28 cellular contexts compared by ENCODE assay signal in the genomic region with DNA sequence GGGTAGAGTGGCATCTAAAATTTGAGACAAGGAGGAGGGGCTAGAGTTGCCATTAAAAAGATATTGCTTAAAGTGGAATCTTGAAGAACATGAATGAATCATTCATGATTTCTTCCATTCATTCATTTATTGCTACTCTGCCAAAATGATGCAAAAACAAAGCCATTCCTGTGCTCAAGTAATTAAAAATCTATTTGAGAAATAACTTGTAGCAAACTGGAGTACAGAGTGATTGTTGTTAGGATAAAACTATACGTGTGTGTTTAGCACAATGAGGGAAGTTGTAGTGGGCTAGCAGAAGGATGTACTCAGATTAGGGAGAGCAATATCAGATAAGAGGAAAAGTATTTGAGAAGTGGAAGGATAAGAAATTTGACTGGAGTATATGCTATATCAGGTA. TPM values are rescaled to one million over a fixed set of nuclear protein-coding genes. Genes with fewer than 3 reads are reported as not detected.
DNase-seq lines count a peak whose midpoint lies in the region; ATAC-seq, FAIRE-seq and TF ChIP-seq lines count a peak whose summit lies in the region.
"Had no signal": no experiment of that assay in that cellular context is flagged by ENCODE, and none has a peak within 500 bp of the region (broad histone marks: within the 10 kb centered on the region; RNA-seq: fewer than 3 reads in every experiment).

No MANE protein-coding gene starts in this region.

- H3K27me3 ChIP-seq in Caco-2 (replicated peaks; ENCODE audit: control insufficient read depth, insufficient read depth, low read length): no peaks in the 10 kb centered on the region
- H3K27me3 ChIP-seq: BE2C, BLaER1 had no signal

- intact Hi-C loops in Caco-2 (cut with micrococcal nuclease; ENCODE audit: unreplicated experiment): no loop called here

- H3K4me3 ChIP-seq in Caco-2 (ENCODE audit: low read depth, low read length): no peak overlapping the region
- H3K4me3 ChIP-seq: BLaER1, GM12878 had no signal

- no peak for TF ChIP-seq POLR2A in H54 (IDR thresholded peaks at IDR 0.05; ENCODE audit: low read depth, low read length)

- H3K27ac Mint-ChIP-seq in neural crest cell (ENCODE audit: unreplicated experiment) (peak overlapping the region; percentile 54), Caco-2 (ENCODE audit: unreplicated experiment) (no peak overlapping the region)
- H3K27ac Mint-ChIP-seq: CD14-positive monocyte; CD4-positive, alpha-beta memory T cell; CD4-positive, CD25-positive, alpha-beta regulatory T cell; CD8-positive, alpha-beta memory T cell had no signal

- no peaks in the 10 kb centered on the region for H3K27me3 Mint-ChIP-seq in neural crest cell (ENCODE audit: low read depth)
- H3K27me3 Mint-ChIP-seq in Caco-2 (ENCODE audit: insufficient read depth, unreplicated experiment): no peaks in the 10 kb centered on the region

- no peaks in the 10 kb centered on the region for H3K4me1 Mint-ChIP-seq in neural crest cell
- H3K4me1 Mint-ChIP-seq in Caco-2 (ENCODE audit: low read depth, unreplicated experiment): peaks cover 7% of the 10 kb centered on the region
- H3K4me1 Mint-ChIP-seq: CD14-positive monocyte; CD4-positive, alpha-beta memory T cell; CD4-positive, CD25-positive, alpha-beta regulatory T cell; CD8-positive, alpha-beta memory T cell had no signal

- H3K9me3 ChIP-seq in Caco-2: no peaks in the 10 kb centered on the region
- H3K9me3 ChIP-seq: BE2C, BLaER1 had no signal

- in situ Hi-C loops in SK-MEL-5 (cut with HindIII; ENCODE audit: low pct_unique_long_range_greater_than_20kb, low sequenced_read_pairs): no loop called here

- TF ChIP-seq CTCF in neural crest cell (conservative IDR thresholded peaks at IDR 0.05) (no peak), Caco-2 (IDR thresholded peaks at IDR 0.05; ENCODE audit: insufficient read depth in 1 of 2, low read depth in 1 of 2, low read length in 1 of 2, severe bottlenecking in 1 of 2, unreplicated experiment in 1 of 2) (no peak), omental fat pad (IDR thresholded peaks at IDR 0.05) (no peak)

- DNase-seq in COLO829 (ENCODE audit: low spot score): peak; percentile 80
- no peak for DNase-seq in H54 (ENCODE audit: insufficient read length, low spot score)
- peak; percentile 52 for DNase-seq in SK-MEL-5 (ENCODE audit: low read depth, low spot score)
- no peak for DNase-seq in neural crest cell (ENCODE audit: low read depth, low spot score)
- DNase-seq in NOMO-1 treated with DMSO at 0.1 percent for 48 hours (lab: John Stamatoyannopoulos, UW; ENCODE audit: unreplicated experiment): no peak
- DNase-seq in Caco-2: no peak
- DNase-seq in superior temporal gyrus (ENCODE audit: extremely low spot score): no peak
- no peak for DNase-seq in omental fat pad (ENCODE audit: low spot score)
- DNase-seq: 8988T; ACHN; BE2C; C1 segment of cervical spinal cord; CD4-positive, alpha-beta memory T cell; CD4-positive, CD25-positive, alpha-beta regulatory T cell; CD8-positive, alpha-beta memory T cell; DMS 273 treated with DMSO at 0.1 percent for 48 hours; DMS153; DMS79; DND-41; EL; GDM1 had no signal

- H3K36me3 Mint-ChIP-seq in neural crest cell (ENCODE audit: low read depth): no peaks in the 10 kb centered on the region
- no peaks in the 10 kb centered on the region for H3K36me3 Mint-ChIP-seq in Caco-2 (ENCODE audit: insufficient read depth, unreplicated experiment)
- H3K36me3 Mint-ChIP-seq: CD14-positive monocyte; CD4-positive, alpha-beta memory T cell; CD4-positive, CD25-positive, alpha-beta regulatory T cell; CD8-positive, alpha-beta memory T cell had no signal

- FAIRE-seq in H54 (lab: Jason Lieb, UNC): peak; percentile 71
- FAIRE-seq: A204.1, GM12878, GM12892, GM18507 had no signal

- CTCF ChIA-PET in Caco-2 (lab: Charles Lee): no interaction called here

- H3K9me3 Mint-ChIP-seq in neural crest cell (no peaks in the 10 kb centered on the region), Caco-2 (ENCODE audit: unreplicated experiment) (no peaks in the 10 kb centered on the region)
- H3K9me3 Mint-ChIP-seq: CD4-positive, alpha-beta memory T cell; CD8-positive, alpha-beta memory T cell had no signal

- H3K36me3 ChIP-seq in Caco-2 (ENCODE audit: control insufficient read depth, insufficient read depth, low read length): no peaks in the 10 kb centered on the region
- H3K36me3 ChIP-seq: BE2C, BLaER1 had no signal

- H3K4me3 Mint-ChIP-seq in neural crest cell: no peak overlapping the region
- H3K4me3 Mint-ChIP-seq in Caco-2 (ENCODE audit: unreplicated experiment): no peak overlapping the region
- H3K4me3 Mint-ChIP-seq: CD14-positive monocyte; CD4-positive, alpha-beta memory T cell; CD4-positive, CD25-positive, alpha-beta regulatory T cell; CD8-positive, alpha-beta memory T cell had no signal

- peaks cover 17% of the 10 kb centered on the region for H3K4me1 ChIP-seq in Caco-2
- H3K4me1 ChIP-seq: BE2C, BLaER1 had no signal

- POLR2A ChIA-PET in Caco-2 (lab: Charles Lee): no interaction called here

- ATAC-seq in omental fat pad (ENCODE audit: low FRiP score): no peak
- ATAC-seq: GM12878 had no signal

- no TSS peak for BruUV-seq in Caco-2 (replicated peaks; lab: Mats Ljungman, UMichigan)

RNA-seq across cellular contexts. Expression of gene CLDN1, which starts 11.7 kb away (rescaled TPM):
- 42.9 and 44.3 TPM in 2 replicates for total RNA-seq in SK-MEL-5 (2014; rRNA removed; shearing (Covaris generic))
- polyA plus RNA-seq in SK-MEL-5 (2015; cell fraction: cytosol; rRNA removed): 39.4 and 54.0 TPM in 2 replicates
- 42.0 and 47.8 TPM in 2 replicates for polyA plus RNA-seq in SK-MEL-5 (2015; cell fraction: nucleus; rRNA removed)
- total RNA-seq in neural crest cell (0.14 and 0.39 TPM in 2 replicates), Caco-2 (2022) (38.9 and 39.3 TPM in 2 replicates), omental fat pad (100 to 1,000 TPM in 1 of 4 donors, 10 to 100 TPM in 2, 1 to 10 TPM in 1; 2.7 to 184 (median 58.3) TPM)
- total RNA-seq: CD4-positive, alpha-beta memory T cell; G401 had no signal
- polyA plus RNA-seq: CD14-positive monocyte; CD4-positive, alpha-beta memory T cell; CD8-positive, alpha-beta memory T cell had no signal

RNA-seq across cellular contexts. Expression of gene CLDN16, which starts 54.0 kb away (rescaled TPM):
- total RNA-seq in SK-MEL-5 (2014; rRNA removed; shearing (Covaris generic)): not detected in 2 replicates
- polyA plus RNA-seq in SK-MEL-5 (2015; cell fraction: cytosol; rRNA removed): 0.02 TPM in 1 of 2 replicates, not detected in the other
- polyA plus RNA-seq in SK-MEL-5 (2015; cell fraction: nucleus; rRNA removed): not detected in 2 replicates
- total RNA-seq in neural crest cell: not detected in 2 replicates
- 0.27 and 0.30 TPM in 2 replicates for total RNA-seq in Caco-2 (2022)
- under 1 TPM in 1 of 4 donors, not detected in 3; 0.37 TPM for total RNA-seq in omental fat pad
- total RNA-seq: CD4-positive, alpha-beta memory T cell; CD4-positive, CD25-positive, alpha-beta regulatory T cell; CD8-positive, alpha-beta memory T cell; G401 had no signal
- polyA plus RNA-seq: CD14-positive monocyte; CD4-positive, alpha-beta memory T cell; CD4-positive, CD25-positive, alpha-beta regulatory T cell; CD8-positive, alpha-beta memory T cell had no signal

Comparison
In these comparisons a context has a peak if more than half of its experiments do, and no peak if none do; other contexts are left out.
1. DNase-seq: peak in COLO829 (single experiment) and SK-MEL-5 (single experiment); none in H54 (single experiment), neural crest cell (single experiment), NOMO-1 treated with DMSO at 0.1 percent for 48 hours (single experiment), Caco-2 (0 of 2), superior temporal gyrus (single experiment) and omental fat pad (single experiment).